7 cellular contexts compared by ENCODE assay signal in genomic region chr18:51151568-51152511, GRCh38. TPM values are rescaled to one million over a fixed set of nuclear protein-coding genes. Genes with fewer than 3 reads are reported as not detected.
DNase-seq lines count a peak whose midpoint lies in the region; ATAC-seq, FAIRE-seq and TF ChIP-seq lines count a peak whose summit lies in the region.

No MANE protein-coding gene starts in this region.

- DNase-seq in astrocyte (ENCODE audit: low read depth) (no peak), mesenteric fat pad (ENCODE audit: low spot score) (no peak), GM19240 (ENCODE audit: insufficient read length, low spot score) (no peak)
- peak; percentile 65 for DNase-seq in stimulated activated CD8-positive, alpha-beta memory T cell treated with anti-CD3 and anti-CD28 coated beads, Interleukin-4, amount 100 ng/mL, for 24 hours (ENCODE audit: low read depth)

- peak overlapping the region; percentile 90 for H3K27ac Mint-ChIP-seq in T-helper 1 cell treated with Interleukin-12 subunit alpha and Interleukin-12 subunit beta and Interleukin-4 antibody, amounts not matched to agents 30 μg/mL and 1 μg/mL, for 36 hours
- H3K27ac Mint-ChIP-seq in astrocyte (ENCODE audit: unreplicated experiment): peak overlapping the region; percentile 47

- no peaks in the 10 kb centered on the region for H3K27me3 ChIP-seq in astrocyte (ENCODE audit: insufficient read depth, low read length)

- H3K36me3 ChIP-seq in astrocyte (ENCODE audit: insufficient read depth, low read length): no peaks in the 10 kb centered on the region

- no peaks in the 10 kb centered on the region for H4K20me1 ChIP-seq in astrocyte (ENCODE audit: insufficient read depth, low read length)

- peak overlapping the region; percentile 70 for H3K4me3 Mint-ChIP-seq in T-helper 1 cell treated with Interleukin-12 subunit alpha and Interleukin-12 subunit beta and Interleukin-4 antibody, amounts not matched to agents 30 μg/mL and 1 μg/mL, for 36 hours
- no peak overlapping the region for H3K4me3 Mint-ChIP-seq in astrocyte (ENCODE audit: unreplicated experiment)

- peaks cover 4% of the 10 kb centered on the region for H3K4me1 ChIP-seq in astrocyte (ENCODE audit: insufficient read depth, low read length)

- H3K9me3 Mint-ChIP-seq in T-helper 1 cell treated with Interleukin-12 subunit alpha and Interleukin-12 subunit beta and Interleukin-4 antibody, amounts not matched to agents 30 μg/mL and 1 μg/mL, for 36 hours: no peaks in the 10 kb centered on the region
- H3K9me3 Mint-ChIP-seq in astrocyte (ENCODE audit: unreplicated experiment): no peaks in the 10 kb centered on the region

- H3K4me1 Mint-ChIP-seq in T-helper 1 cell treated with Interleukin-12 subunit alpha and Interleukin-12 subunit beta and Interleukin-4 antibody, amounts not matched to agents 30 μg/mL and 1 μg/mL, for 36 hours (ENCODE audit: low read depth): peaks cover 31% of the 10 kb centered on the region
- H3K4me1 Mint-ChIP-seq in astrocyte (ENCODE audit: low read depth, unreplicated experiment): peaks cover 7% of the 10 kb centered on the region

- H3K79me2 ChIP-seq in astrocyte (ENCODE audit: insufficient read depth, low read length): no peaks in the 10 kb centered on the region

- no peak for TF ChIP-seq CTCF in astrocyte (IDR thresholded peaks at IDR 0.05; ENCODE audit: insufficient read depth, low read depth, low read length)

- H3K27me3 Mint-ChIP-seq in T-helper 1 cell treated with Interleukin-12 subunit alpha and Interleukin-12 subunit beta and Interleukin-4 antibody, amounts not matched to agents 30 μg/mL and 1 μg/mL, for 36 hours (ENCODE audit: low read depth): no peaks in the 10 kb centered on the region
- H3K27me3 Mint-ChIP-seq in astrocyte (ENCODE audit: low read depth, unreplicated experiment): no peaks in the 10 kb centered on the region

- no peak overlapping the region for H2AFZ ChIP-seq in astrocyte (ENCODE audit: low read depth, low read length)

- no peak overlapping the region for H3K9ac ChIP-seq in astrocyte (ENCODE audit: low read length)

- H3K4me2 ChIP-seq in astrocyte (ENCODE audit: low read length): no peak overlapping the region

- no peak overlapping the region for H3K4me3 ChIP-seq in astrocyte (ENCODE audit: insufficient read depth, low read depth, low read length)

- no peaks in the 10 kb centered on the region for H3K9me3 ChIP-seq in astrocyte (ENCODE audit: insufficient read depth, low read depth, low read length)

- no peak for FAIRE-seq in astrocyte (lab: Jason Lieb, UNC)

- no peak overlapping the region for H3K27ac ChIP-seq in astrocyte (ENCODE audit: low read depth, low read length)

- ATAC-seq in GM21619 (IDR thresholded peaks at IDR 0.05; ENCODE audit: unreplicated experiment) (peak; percentile 20), HG03139 (IDR thresholded peaks at IDR 0.05; ENCODE audit: unreplicated experiment) (no peak)

- H3K36me3 Mint-ChIP-seq in T-helper 1 cell treated with Interleukin-12 subunit alpha and Interleukin-12 subunit beta and Interleukin-4 antibody, amounts not matched to agents 30 μg/mL and 1 μg/mL, for 36 hours (ENCODE audit: low read depth): no peaks in the 10 kb centered on the region
- peaks cover 7% of the 10 kb centered on the region for H3K36me3 Mint-ChIP-seq in astrocyte (ENCODE audit: low read depth, unreplicated experiment)

RNA-seq across cellular contexts. Expression of gene MEX3C, which starts 45.6 kb away (rescaled TPM):
- 72.2 TPM in 2 replicates for total RNA-seq in astrocyte
- total RNA-seq in mesenteric fat pad: 27.2 TPM
